2 cellular contexts compared by ENCODE assay signal in the genomic region with DNA sequence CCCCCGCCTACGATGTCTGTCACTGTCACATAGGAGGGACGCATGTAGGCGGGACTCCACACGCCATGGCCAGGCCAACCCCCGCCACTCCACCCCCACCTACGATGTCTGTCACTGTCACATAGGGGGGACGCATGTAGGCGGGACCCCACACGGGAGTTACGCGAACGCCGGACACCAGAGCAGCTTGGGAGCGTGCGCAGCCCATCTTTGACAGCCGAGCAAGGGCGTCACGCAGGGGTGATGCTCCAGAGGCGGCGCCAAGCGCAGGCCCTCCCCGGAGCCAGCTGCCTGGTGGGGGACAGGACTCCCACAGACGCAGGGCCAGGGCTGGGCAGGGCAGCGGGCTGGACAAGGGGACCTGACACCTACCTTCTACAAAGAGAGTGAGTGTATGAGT.
TF ChIP-seq lines count a peak whose summit lies in the region.

No MANE protein-coding gene starts in this region.

TF ChIP-seq in HCT116, 20 proteins besides CTCF, POLR2A, EP300 and RAD21:
- TF ChIP-seq CBX3 (IDR thresholded peaks at IDR 0.05; ENCODE audit: low read depth) (no peak), CEBPB (IDR thresholded peaks at IDR 0.05; ENCODE audit: low read depth) (no peak), POLR2AphosphoS5 (IDR thresholded peaks at IDR 0.05; ENCODE audit: low read depth, low read length) (no peak), EZH2phosphoT487 (IDR thresholded peaks at IDR 0.05; ENCODE audit: borderline replicate concordance) (no peak), YY1 (IDR thresholded peaks at IDR 0.05; ENCODE audit: extremely low read depth, insufficient replicate concordance, low read depth, low read length) (no peak), JUND (IDR thresholded peaks at IDR 0.05) (no peak), ELF1 (IDR thresholded peaks at IDR 0.05; ENCODE audit: borderline replicate concordance, low read depth) (no peak), SP1 (IDR thresholded peaks at IDR 0.05; ENCODE audit: low read depth) (no peak), FOSL1 (IDR thresholded peaks at IDR 0.05; ENCODE audit: low read depth) (no peak)
- TF ChIP-seq, protein P1, sequence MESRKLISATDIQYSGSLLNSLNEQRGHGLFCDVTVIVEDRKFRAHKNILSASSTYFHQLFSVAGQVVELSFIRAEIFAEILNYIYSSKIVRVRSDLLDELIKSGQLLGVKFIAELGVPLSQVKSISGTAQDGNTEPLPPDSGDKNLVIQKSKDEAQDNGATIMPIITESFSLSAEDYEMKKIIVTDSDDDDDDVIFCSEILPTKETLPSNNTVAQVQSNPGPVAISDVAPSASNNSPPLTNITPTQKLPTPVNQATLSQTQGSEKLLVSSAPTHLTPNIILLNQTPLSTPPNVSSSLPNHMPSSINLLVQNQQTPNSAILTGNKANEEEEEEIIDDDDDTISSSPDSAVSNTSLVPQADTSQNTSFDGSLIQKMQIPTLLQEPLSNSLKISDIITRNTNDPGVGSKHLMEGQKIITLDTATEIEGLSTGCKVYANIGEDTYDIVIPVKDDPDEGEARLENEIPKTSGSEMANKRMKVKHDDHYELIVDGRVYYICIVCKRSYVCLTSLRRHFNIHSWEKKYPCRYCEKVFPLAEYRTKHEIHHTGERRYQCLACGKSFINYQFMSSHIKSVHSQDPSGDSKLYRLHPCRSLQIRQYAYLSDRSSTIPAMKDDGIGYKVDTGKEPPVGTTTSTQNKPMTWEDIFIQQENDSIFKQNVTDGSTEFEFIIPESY (IDR thresholded peaks at IDR 0.05; ENCODE audit: extremely low read depth, insufficient replicate concordance, low read length) = no peak
- TF ChIP-seq, protein P2, sequence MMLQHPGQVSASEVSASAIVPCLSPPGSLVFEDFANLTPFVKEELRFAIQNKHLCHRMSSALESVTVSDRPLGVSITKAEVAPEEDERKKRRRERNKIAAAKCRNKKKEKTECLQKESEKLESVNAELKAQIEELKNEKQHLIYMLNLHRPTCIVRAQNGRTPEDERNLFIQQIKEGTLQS (IDR thresholded peaks at IDR 0.05) = no peak

TF ChIP-seq in GM12878, 131 proteins besides CTCF, POLR2A, EP300 and RAD21:
- TF ChIP-seq, protein P3, sequence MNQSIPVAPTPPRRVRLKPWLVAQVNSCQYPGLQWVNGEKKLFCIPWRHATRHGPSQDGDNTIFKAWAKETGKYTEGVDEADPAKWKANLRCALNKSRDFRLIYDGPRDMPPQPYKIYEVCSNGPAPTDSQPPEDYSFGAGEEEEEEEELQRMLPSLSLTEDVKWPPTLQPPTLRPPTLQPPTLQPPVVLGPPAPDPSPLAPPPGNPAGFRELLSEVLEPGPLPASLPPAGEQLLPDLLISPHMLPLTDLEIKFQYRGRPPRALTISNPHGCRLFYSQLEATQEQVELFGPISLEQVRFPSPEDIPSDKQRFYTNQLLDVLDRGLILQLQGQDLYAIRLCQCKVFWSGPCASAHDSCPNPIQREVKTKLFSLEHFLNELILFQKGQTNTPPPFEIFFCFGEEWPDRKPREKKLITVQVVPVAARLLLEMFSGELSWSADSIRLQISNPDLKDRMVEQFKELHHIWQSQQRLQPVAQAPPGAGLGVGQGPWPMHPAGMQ (IDR thresholded peaks at IDR 0.05; ENCODE audit: borderline replicate concordance) = no peak
- TF ChIP-seq CBX3 (IDR thresholded peaks at IDR 0.05; ENCODE audit: borderline replicate concordance, low read depth) (no peak), KLF5 (IDR thresholded peaks at IDR 0.05; ENCODE audit: partially characterized antibody) (no peak)
- TF ChIP-seq, protein P4, sequence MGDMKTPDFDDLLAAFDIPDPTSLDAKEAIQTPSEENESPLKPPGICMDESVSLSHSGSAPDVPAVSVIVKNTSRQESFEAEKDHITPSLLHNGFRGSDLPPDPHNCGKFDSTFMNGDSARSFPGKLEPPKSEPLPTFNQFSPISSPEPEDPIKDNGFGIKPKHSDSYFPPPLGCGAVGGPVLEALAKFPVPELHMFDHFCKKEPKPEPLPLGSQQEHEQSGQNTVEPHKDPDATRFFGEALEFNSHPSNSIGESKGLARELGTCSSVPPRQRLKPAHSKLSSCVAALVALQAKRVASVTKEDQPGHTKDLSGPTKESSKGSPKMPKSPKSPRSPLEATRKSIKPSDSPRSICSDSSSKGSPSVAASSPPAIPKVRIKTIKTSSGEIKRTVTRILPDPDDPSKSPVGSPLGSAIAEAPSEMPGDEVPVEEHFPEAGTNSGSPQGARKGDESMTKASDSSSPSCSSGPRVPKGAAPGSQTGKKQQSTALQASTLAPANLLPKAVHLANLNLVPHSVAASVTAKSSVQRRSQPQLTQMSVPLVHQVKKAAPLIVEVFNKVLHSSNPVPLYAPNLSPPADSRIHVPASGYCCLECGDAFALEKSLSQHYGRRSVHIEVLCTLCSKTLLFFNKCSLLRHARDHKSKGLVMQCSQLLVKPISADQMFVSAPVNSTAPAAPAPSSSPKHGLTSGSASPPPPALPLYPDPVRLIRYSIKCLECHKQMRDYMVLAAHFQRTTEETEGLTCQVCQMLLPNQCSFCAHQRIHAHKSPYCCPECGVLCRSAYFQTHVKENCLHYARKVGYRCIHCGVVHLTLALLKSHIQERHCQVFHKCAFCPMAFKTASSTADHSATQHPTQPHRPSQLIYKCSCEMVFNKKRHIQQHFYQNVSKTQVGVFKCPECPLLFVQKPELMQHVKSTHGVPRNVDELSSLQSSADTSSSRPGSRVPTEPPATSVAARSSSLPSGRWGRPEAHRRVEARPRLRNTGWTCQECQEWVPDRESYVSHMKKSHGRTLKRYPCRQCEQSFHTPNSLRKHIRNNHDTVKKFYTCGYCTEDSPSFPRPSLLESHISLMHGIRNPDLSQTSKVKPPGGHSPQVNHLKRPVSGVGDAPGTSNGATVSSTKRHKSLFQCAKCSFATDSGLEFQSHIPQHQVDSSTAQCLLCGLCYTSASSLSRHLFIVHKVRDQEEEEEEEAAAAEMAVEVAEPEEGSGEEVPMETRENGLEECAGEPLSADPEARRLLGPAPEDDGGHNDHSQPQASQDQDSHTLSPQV (IDR thresholded peaks at IDR 0.05) = no peak
TF ChIP-seq in GM12878: peak in this region for 0.
